30 cellular contexts compared by ENCODE assay signal in the genomic region with DNA sequence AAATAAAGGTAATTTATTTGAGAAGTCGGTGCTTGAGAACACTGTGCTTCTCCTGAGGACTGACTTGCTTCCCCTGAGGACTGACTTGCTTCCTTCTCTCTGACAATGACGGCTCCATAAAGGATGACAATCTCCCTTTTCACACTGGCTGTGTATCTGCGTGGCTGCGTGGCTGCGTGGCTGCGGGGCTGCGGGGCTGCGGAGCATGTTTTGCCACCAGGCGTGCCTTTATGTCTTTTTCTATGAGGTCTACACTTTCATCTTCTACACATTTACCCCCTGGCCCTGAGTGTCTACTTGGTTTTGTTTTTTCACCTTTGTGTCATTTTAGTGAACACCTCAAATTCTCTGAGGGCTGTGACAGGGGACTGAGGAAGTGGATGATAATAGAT.
DNase-seq lines count a peak whose midpoint lies in the region; ATAC-seq and TF ChIP-seq lines count a peak whose summit lies in the region.
"Had no signal": no experiment of that assay in that cellular context is flagged by ENCODE, and none has a peak within 500 bp of the region (broad histone marks: within the 10 kb centered on the region; RNA-seq: fewer than 3 reads in every experiment).

No MANE protein-coding gene starts in this region.

- H3K4me1 Mint-ChIP-seq in endodermal cell: peaks cover 22% of the 10 kb centered on the region
- peaks cover 42% of the 10 kb centered on the region for H3K4me1 Mint-ChIP-seq in neural progenitor cell
- peaks cover 56% of the 10 kb centered on the region for H3K4me1 Mint-ChIP-seq in stimulated activated naive CD8-positive, alpha-beta T cell treated with anti-CD3 and anti-CD28 coated beads, Interleukin-15, amount 100 ng/mL, for 72 hours

- H3K4me3 ChIP-seq in left ventricle myocardium inferior: no peak overlapping the region
- H3K4me3 ChIP-seq in right atrium auricular region: no peak overlapping the region
- H3K4me3 ChIP-seq in endodermal cell (ENCODE audit: low read length): no peak overlapping the region
- no peak overlapping the region for H3K4me3 ChIP-seq in neural progenitor cell
- H3K4me3 ChIP-seq: thoracic aorta, vagina had no signal

- no peak for TF ChIP-seq CTCF in left ventricle myocardium inferior (IDR thresholded peaks at IDR 0.05; ENCODE audit: borderline replicate concordance)
- TF ChIP-seq CTCF in right atrium auricular region (IDR thresholded peaks at IDR 0.05): no peak
- TF ChIP-seq CTCF in endodermal cell (conservative IDR thresholded peaks at IDR 0.05): no peak
- TF ChIP-seq CTCF in neural progenitor cell (IDR thresholded peaks at IDR 0.05): no peak

- H4K20me1 ChIP-seq in neural progenitor cell (ENCODE audit: low read depth): no peaks in the 10 kb centered on the region

- H3K4me1 ChIP-seq in left ventricle myocardium inferior: peaks cover 82% of the 10 kb centered on the region
- peaks cover 0 to 51% of the 10 kb centered on the region in 2 donors for H3K4me1 ChIP-seq in right atrium auricular region
- H3K4me1 ChIP-seq in endodermal cell (ENCODE audit: control insufficient read depth, insufficient read depth, low read length): peaks cover 6% of the 10 kb centered on the region
- H3K4me1 ChIP-seq in neural progenitor cell: peaks cover 18% of the 10 kb centered on the region
- H3K4me1 ChIP-seq: Caco-2 had no signal

- ATAC-seq in GM21528 (IDR thresholded peaks at IDR 0.05; ENCODE audit: low FRiP score, unreplicated experiment): no peak
- ATAC-seq in stimulated activated naive CD8-positive, alpha-beta T cell treated with anti-CD3 and anti-CD28 coated beads, Interleukin-15, amount 100 ng/mL, for 72 hours: no peak
- ATAC-seq: T-helper 17 cell had no signal

- no peak overlapping the region for H3K4me3 Mint-ChIP-seq in endodermal cell
- no peak overlapping the region for H3K4me3 Mint-ChIP-seq in neural progenitor cell
- H3K4me3 Mint-ChIP-seq in stimulated activated naive CD8-positive, alpha-beta T cell treated with anti-CD3 and anti-CD28 coated beads, Interleukin-15, amount 100 ng/mL, for 72 hours: no peak overlapping the region
- H3K4me3 Mint-ChIP-seq: activated naive CD4-positive, alpha-beta T cell treated with anti-CD3 and anti-CD28 coated beads, Interleukin-2, amount 50 U/mL, for 24 hours; naive B cell; T-helper 17 cell had no signal

- H3K36me3 Mint-ChIP-seq in endodermal cell (ENCODE audit: low read depth): peaks cover 17% of the 10 kb centered on the region
- peaks cover 16% of the 10 kb centered on the region for H3K36me3 Mint-ChIP-seq in neural progenitor cell

- peaks cover 17% of the 10 kb centered on the region for H3K79me2 ChIP-seq in neural progenitor cell (ENCODE audit: low read depth)

- H3K27ac Mint-ChIP-seq in endodermal cell: no peak overlapping the region
- H3K27ac Mint-ChIP-seq in neural progenitor cell: peak overlapping the region; percentile 98
- no peak overlapping the region for H3K27ac Mint-ChIP-seq in stimulated activated naive CD8-positive, alpha-beta T cell treated with anti-CD3 and anti-CD28 coated beads, Interleukin-15, amount 100 ng/mL, for 72 hours
- H3K27ac Mint-ChIP-seq: activated naive CD4-positive, alpha-beta T cell treated with anti-CD3 and anti-CD28 coated beads, Interleukin-2, amount 50 U/mL, for 24 hours; T-helper 17 cell had no signal

- DNase-seq in left ventricle myocardium inferior (no peak), right atrium auricular region (ENCODE audit: low spot score) (no peak), endodermal cell (peak; percentile 20), neural progenitor cell (ENCODE audit: low spot score) (no peak), NCI-H1417 treated with DMSO at 0.1 percent for 48 hours (lab: John Stamatoyannopoulos, UW) (no peak), putamen (ENCODE audit: low spot score) (no peak)
- DNase-seq in stimulated activated naive CD8-positive, alpha-beta T cell treated with anti-CD3 and anti-CD28 coated beads, Interleukin-15, amount 100 ng/mL, for 72 hours: no peak
- DNase-seq: activated CD4-positive, alpha-beta T cell treated with anti-CD3 and anti-CD28 coated beads for 1 hour; amniotic stem cell; BE2C; brain microvascular endothelial cell; Caco-2; cerebellar nuclear complex; KG1; MM.1S; naive B cell; NCI-H1105 treated with DMSO at 0.1 percent for 48 hours; NCI-H2081; NCI-H345; NCI-H69; occipital lobe; Right ventricle myocardium superior; small intestine; stimulated activated CD4-positive, alpha-beta T cell treated with anti-CD3 and anti-CD28 coated beads, Interleukin-1b, Interleukin-23, amount 100 ng/mL, for 48 hours; stimulated activated naive CD4-positive, alpha-beta T cell treated with Interleukin-2 at 50 U/mL for 16 hours; T-helper 17 cell had no signal

- H3K4me2 ChIP-seq in neural progenitor cell: no peak overlapping the region

- no peak overlapping the region for H2AFZ ChIP-seq in neural progenitor cell (replicated peaks)

- 85 to 92% methylated on average over 9 of the region's 9 CpGs for WGBS in endodermal cell (ENCODE audit: insufficient coverage in 1 of 2, insufficient read length in 1 of 2), 2 experiments

- H3K27me3 Mint-ChIP-seq in endodermal cell (ENCODE audit: insufficient read depth) (no peaks in the 10 kb centered on the region), neural progenitor cell (ENCODE audit: insufficient read depth, low read depth) (peaks cover 2% of the 10 kb centered on the region)
- no peaks in the 10 kb centered on the region for H3K27me3 Mint-ChIP-seq in stimulated activated naive CD8-positive, alpha-beta T cell treated with anti-CD3 and anti-CD28 coated beads, Interleukin-15, amount 100 ng/mL, for 72 hours
- H3K27me3 Mint-ChIP-seq: activated naive CD4-positive, alpha-beta T cell treated with anti-CD3 and anti-CD28 coated beads, Interleukin-2, amount 50 U/mL, for 24 hours had no signal

- H3K9me3 Mint-ChIP-seq in endodermal cell: no peaks in the 10 kb centered on the region
- H3K9me3 Mint-ChIP-seq in neural progenitor cell: no peaks in the 10 kb centered on the region
- no peaks in the 10 kb centered on the region for H3K9me3 Mint-ChIP-seq in stimulated activated naive CD8-positive, alpha-beta T cell treated with anti-CD3 and anti-CD28 coated beads, Interleukin-15, amount 100 ng/mL, for 72 hours
- H3K9me3 Mint-ChIP-seq: activated naive CD4-positive, alpha-beta T cell treated with anti-CD3 and anti-CD28 coated beads, Interleukin-2, amount 50 U/mL, for 24 hours had no signal

- no peaks in the 10 kb centered on the region for H3F3A ChIP-seq in neural progenitor cell (ENCODE audit: low read depth)

- intact Hi-C loops in left ventricle myocardium inferior (cut with micrococcal nuclease): no loop called here

- H3K9ac ChIP-seq in endodermal cell (ENCODE audit: extremely low read depth, low read length, poor library complexity, severe bottlenecking) (no peak overlapping the region), neural progenitor cell (no peak overlapping the region)

- H3K27ac ChIP-seq in left ventricle myocardium inferior (replicated peaks) (peak overlapping the region; percentile 87), right atrium auricular region (peak overlapping the region in 1 of 2 donors; percentile 43), endodermal cell (ENCODE audit: low read depth, low read length) (no peak overlapping the region), neural progenitor cell (no peak overlapping the region)
- H3K27ac ChIP-seq: brain microvascular endothelial cell, thoracic aorta had no signal

- H3K9me3 ChIP-seq in left ventricle myocardium inferior (replicated peaks) (no peaks in the 10 kb centered on the region), right atrium auricular region (no peaks in the 10 kb centered on the region), endodermal cell (ENCODE audit: control insufficient read depth, low read length) (no peaks in the 10 kb centered on the region), neural progenitor cell (ENCODE audit: low read depth) (no peaks in the 10 kb centered on the region)
- H3K9me3 ChIP-seq: BE2C, Caco-2, thoracic aorta, vagina had no signal

- H3K27me3 ChIP-seq in left ventricle myocardium inferior (ENCODE audit: low read depth): no peaks in the 10 kb centered on the region
- H3K27me3 ChIP-seq in right atrium auricular region: no peaks in the 10 kb centered on the region
- H3K27me3 ChIP-seq in endodermal cell (ENCODE audit: control insufficient read depth, insufficient read depth, low read length, poor library complexity, severe bottlenecking): no peaks in the 10 kb centered on the region
- no peaks in the 10 kb centered on the region for H3K27me3 ChIP-seq in neural progenitor cell
- H3K27me3 ChIP-seq: BE2C, brain microvascular endothelial cell, vagina had no signal

- H3K36me3 ChIP-seq in left ventricle myocardium inferior (no peaks in the 10 kb centered on the region), right atrium auricular region (no peaks in the 10 kb centered on the region), endodermal cell (ENCODE audit: control insufficient read depth, insufficient read depth, low read length) (no peaks in the 10 kb centered on the region), neural progenitor cell (no peaks in the 10 kb centered on the region)
- H3K36me3 ChIP-seq: BE2C, brain microvascular endothelial cell, thoracic aorta, vagina had no signal
